ENCODE assay signal across 11 cellular contexts in genomic region chrX:110082156-110082555, GRCh38.
A peak's percentile ranks its signal among the peaks of the same experiment; 100 is the strongest.
DNase-seq lines count a peak whose midpoint lies in the region; ATAC-seq and TF ChIP-seq lines count a peak whose summit lies in the region.
"Had no signal": no experiment of that assay in that cellular context is flagged by ENCODE, and none has a peak within 500 bp of the region (broad histone marks: within the 10 kb centered on the region; RNA-seq: fewer than 3 reads in every experiment).

No MANE protein-coding gene starts in this region.

- peaks cover 5% of the 10 kb centered on the region for H3K9me3 ChIP-seq in adipocyte (ENCODE audit: control insufficient read depth, low read length)
- H3K9me3 ChIP-seq in heart left ventricle: no peaks in the 10 kb centered on the region
- H3K9me3 ChIP-seq in stomach: no peaks in the 10 kb centered on the region

- TF ChIP-seq POLR2A in heart left ventricle (IDR thresholded peaks at IDR 0.05): no peak
- no peak for TF ChIP-seq POLR2A in stomach (IDR thresholded peaks at IDR 0.05)

- ATAC-seq in heart left ventricle: peak; percentile 80 to 90 (median 85)
- no peak for ATAC-seq in HG03469 (IDR thresholded peaks at IDR 0.05; ENCODE audit: unreplicated experiment)
- ATAC-seq in HG03521 (IDR thresholded peaks at IDR 0.05; ENCODE audit: unreplicated experiment): no peak
- ATAC-seq: natural killer cell had no signal

- intact Hi-C loops in heart left ventricle (cut with DNase I): loop anchor here in 1 of 10 donors (5.0 kb wide), 1 partner anchor 35 kb away; no protein-coding TSS in a partner anchor
- intact Hi-C loops in stomach (cut with DNase I; ENCODE audit: low total_unique reads): no loop called here

- no peak for TF ChIP-seq EP300 in stomach (IDR thresholded peaks at IDR 0.05)

- no peak overlapping the region for H3K9ac ChIP-seq in adipocyte (ENCODE audit: low read length)

- TF ChIP-seq CTCF in heart left ventricle (IDR thresholded peaks at IDR 0.05): no peak
- no peak for TF ChIP-seq CTCF in stomach (IDR thresholded peaks at IDR 0.05)

- H3K27me3 ChIP-seq in adipocyte (replicated peaks; ENCODE audit: control insufficient read depth, insufficient read depth, low read length) (peaks cover 3% of the 10 kb centered on the region), heart left ventricle (peaks cover 0 to 6% (median 0%) of the 10 kb centered on the region in 9 donors), stomach (no peaks in the 10 kb centered on the region)

- DNase-seq in DMS53 (lab: John Stamatoyannopoulos, UW) (peak; percentile 11), DMS53 treated with DMSO at 0.1 percent for 48 hours (lab: John Stamatoyannopoulos, UW; ENCODE audit: unreplicated experiment) (no peak), adipocyte (ENCODE audit: low read depth) (peak; percentile 60), heart left ventricle (no peak), stomach (no peak)
- no peak for DNase-seq in stimulated activated CD4-positive, alpha-beta T cell treated with anti-CD3 and anti-CD28 coated beads, Interleukin-4, amount 100 ng/mL, for 1 hour
- DNase-seq: 8988T, foreskin melanocyte, natural killer cell had no signal

- H3K36me3 ChIP-seq in adipocyte (ENCODE audit: control insufficient read depth, insufficient read depth, low read length, severe bottlenecking) (no peaks in the 10 kb centered on the region), heart left ventricle (no peaks in the 10 kb centered on the region), stomach (no peaks in the 10 kb centered on the region)

- H3K27ac ChIP-seq in heart left ventricle: peak overlapping the region; percentile 14 to 85 (median 40)
- H3K27ac ChIP-seq in stomach: peak overlapping the region in 3 of 5 donors; percentile 14 to 55 (median 15)

- H3K4me1 ChIP-seq in adipocyte (ENCODE audit: control insufficient read depth, insufficient read depth, low read length): peaks cover 18% of the 10 kb centered on the region
- peaks cover 0 to 30% (median 5%) of the 10 kb centered on the region in 12 donors for H3K4me1 ChIP-seq in heart left ventricle
- peaks cover 0 to 27% (median 8%) of the 10 kb centered on the region in 4 donors for H3K4me1 ChIP-seq in stomach

- WGBS in heart left ventricle, 4 donors: 15 to 39% (median 27%) methylated on average over 4 of the region's 4 CpGs
- WGBS in stomach, 5 donors: 7 to 35% (median 23%) methylated on average over 4 of the region's 4 CpGs

- H3K4me3 ChIP-seq in adipocyte (ENCODE audit: low read length): no peak overlapping the region
- no peak overlapping the region for H3K4me3 ChIP-seq in heart left ventricle
- no peak overlapping the region for H3K4me3 ChIP-seq in stomach

Comparison
In these comparisons a context has a peak if more than half of its experiments do, and no peak if none do; other contexts are left out.
1. DNase-seq: peak in DMS53 (single experiment) and adipocyte (single experiment); none in DMS53 treated with DMSO at 0.1 percent for 48 hours (single experiment), heart left ventricle (0 of 5), stomach (single experiment) and stimulated activated CD4-positive, alpha-beta T cell treated with anti-CD3 and anti-CD28 coated beads, Interleukin-4, amount 100 ng/mL, for 1 hour (single experiment).
2. ATAC-seq: peak in heart left ventricle (4 of 4); none in HG03469 (single experiment) and HG03521 (single experiment).